Comparison of ENCODE assay signal across 6 cellular contexts in the genomic region with DNA sequence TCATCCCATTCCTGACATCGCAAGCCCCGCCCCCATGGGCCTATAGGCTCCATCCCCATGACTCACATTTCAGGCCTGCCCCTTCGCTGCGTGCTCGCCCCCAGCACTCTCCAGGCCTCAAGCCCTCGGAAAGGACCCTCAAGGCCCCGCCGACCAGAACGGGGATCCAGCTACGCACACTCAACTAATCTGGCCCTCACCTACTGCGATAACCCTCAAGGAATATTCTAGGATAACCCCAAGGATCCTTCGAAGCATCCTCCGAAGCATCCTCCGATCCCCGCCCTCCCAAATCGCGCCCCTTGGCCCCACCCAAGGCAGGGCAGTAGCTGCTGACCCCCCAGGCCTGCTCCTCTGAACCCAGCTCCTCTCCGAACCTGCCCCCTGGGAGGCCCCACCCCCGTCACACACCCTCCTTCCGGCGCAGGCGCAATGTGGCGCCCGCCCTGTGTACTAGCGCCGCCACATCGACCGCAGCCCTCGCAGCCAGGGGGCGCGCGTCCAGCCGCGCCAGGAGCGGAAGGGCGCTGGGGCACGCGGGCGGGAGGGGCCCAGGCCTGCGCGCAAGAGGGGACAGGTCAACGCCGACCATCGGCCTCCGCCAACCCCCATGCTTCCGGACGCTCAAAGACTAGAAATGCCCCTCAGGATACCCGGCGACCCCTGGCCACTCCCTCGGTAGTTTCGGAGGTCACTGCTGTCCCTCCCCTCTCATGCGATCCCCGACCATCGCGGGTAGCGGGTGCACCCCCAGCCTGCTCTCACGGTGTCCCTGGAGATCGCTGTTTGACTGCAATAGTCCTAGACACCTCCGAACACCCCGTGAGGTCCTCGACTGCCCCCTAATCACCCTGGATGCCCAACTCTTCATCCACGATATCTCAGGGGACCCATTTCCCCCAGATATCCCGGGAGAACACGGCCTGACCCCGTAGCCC. TPM values are rescaled to one million over a fixed set of nuclear protein-coding genes. Genes with fewer than 3 reads are reported as not detected.
DNase-seq lines count a peak whose midpoint lies in the region; ATAC-seq and TF ChIP-seq lines count a peak whose summit lies in the region.

No MANE protein-coding gene starts in this region.

- H3K9ac ChIP-seq in SK-N-SH: peak overlapping the region; percentile 83

- H3K27ac ChIP-seq in SK-N-SH (ENCODE audit: low read depth in 2 of 2, low read length in 1 of 2) (peak overlapping the region; percentile 85 to 90), breast epithelium (peak overlapping the region; percentile 97 to 99), thyroid gland (peak overlapping the region; percentile 69 to 94 (median 90))

- TF ChIP-seq RAD21 in SK-N-SH (IDR thresholded peaks at IDR 0.05; ENCODE audit: low read length): peak; percentile 25; the same call in 1 of the 2 replicates

- no peak for TF ChIP-seq EP300 in SK-N-SH (IDR thresholded peaks at IDR 0.05; ENCODE audit: borderline replicate concordance in 1 of 2, low read depth in 1 of 2, low read length in 1 of 2)

- ATAC-seq in GM18868 (IDR thresholded peaks at IDR 0.05; ENCODE audit: unreplicated experiment): peak; percentile 83

- no peaks in the 10 kb centered on the region for H3K9me2 ChIP-seq in SK-N-SH

- peaks cover 8% of the 10 kb centered on the region; the same call in 1 of the 2 replicates for H3K27me3 ChIP-seq in SK-N-SH (ENCODE audit: insufficient read depth)
- H3K27me3 ChIP-seq in breast epithelium: peaks cover 0 to 20% of the 10 kb centered on the region in 2 donors
- no peaks in the 10 kb centered on the region for H3K27me3 ChIP-seq in thyroid gland

- peak overlapping the region; percentile 46 to 54 for H3K4me3 ChIP-seq in SK-N-SH (ENCODE audit: low read depth in 2 of 2, low read length in 1 of 2)
- H3K4me3 ChIP-seq in breast epithelium: peak overlapping the region; percentile 44 to 78 (median 57)
- peak overlapping the region in 1 of 3 donors; percentile 36 for H3K4me3 ChIP-seq in thyroid gland (replicated peaks in 1 of 3)

- TF ChIP-seq POLR2A in breast epithelium (IDR thresholded peaks at IDR 0.05) (no peak), thyroid gland (IDR thresholded peaks at IDR 0.05) (peak in 1 of 2 donors; percentile 73)

- CTCF ChIA-PET in SK-N-SH (lab: Yijun Ruan, JAX): interaction anchor here (0.6 to 0.9 kb wide), 10 partner anchors 9 to 54 kb away, joined by 3 to 6 read pairs (median 4); no protein-coding TSS in a partner anchor

- H3F3A ChIP-seq in SK-N-SH (replicated peaks; ENCODE audit: insufficient read depth): peaks cover 3% of the 10 kb centered on the region

- no peaks in the 10 kb centered on the region for H4K20me1 ChIP-seq in SK-N-SH (ENCODE audit: insufficient read depth)

- H3K4me2 ChIP-seq in SK-N-SH: peak overlapping the region; percentile 78

- H3K36me3 ChIP-seq in SK-N-SH (replicated peaks in 1 of 2; ENCODE audit: control insufficient read depth in 1 of 2, insufficient read depth in 2 of 2, low read length in 1 of 2) (no peaks in the 10 kb centered on the region), breast epithelium (no peaks in the 10 kb centered on the region), thyroid gland (no peaks in the 10 kb centered on the region)

- 0 out of 2 replicates have a peak overlapping the region, but pooled peaks have one; percentile 74 for H2AFZ ChIP-seq in SK-N-SH (ENCODE audit: low read depth)

- no peaks in the 10 kb centered on the region for H3K79me2 ChIP-seq in SK-N-SH (ENCODE audit: insufficient read depth)

- 19% methylated on average over 27 of the region's 65 CpGs for WGBS in SK-N-SH (ENCODE audit: low lambda C conversion rate)
- WGBS in thyroid gland, 2 donors: 4% methylated on average over 9 to 10 of the region's 65 CpGs

- TF ChIP-seq CTCF in SK-N-SH (IDR thresholded peaks at IDR 0.05) (peak; percentile 57), breast epithelium (IDR thresholded peaks at IDR 0.05) (peak; percentile 8 to 66 (median 42)), thyroid gland (IDR thresholded peaks at IDR 0.05) (peak; percentile 24 to 82 (median 56))

- POLR2A ChIA-PET in SK-N-SH (lab: Yijun Ruan, JAX): interaction anchor here (0.5 kb wide), 1 partner anchor 50 kb away, joined by 3 read pairs; no protein-coding TSS in a partner anchor

- DNase-seq in HT1080 (ENCODE audit: low read depth) (peak; percentile 86), SK-N-SH (peak; percentile 91), breast epithelium (ENCODE audit: low spot score in 2 of 2) (peak; percentile 85 to 86), middle frontal gyrus (ENCODE audit: extremely low spot score, low spot score) (peak; percentile 75), thyroid gland (peak; percentile 88)

- H3K4me1 ChIP-seq in SK-N-SH (ENCODE audit: control insufficient read depth in 1 of 2, insufficient read depth in 2 of 2, low read depth in 1 of 2, low read length in 1 of 2) (no peaks in the 10 kb centered on the region; a peak in 1 of 4 replicates), breast epithelium (no peaks in the 10 kb centered on the region), thyroid gland (no peaks in the 10 kb centered on the region)

- no peaks in the 10 kb centered on the region for H3K9me3 ChIP-seq in SK-N-SH
- no peaks in the 10 kb centered on the region for H3K9me3 ChIP-seq in breast epithelium
- no peaks in the 10 kb centered on the region for H3K9me3 ChIP-seq in thyroid gland

- intact Hi-C loops in breast epithelium (cut with DNase I; ENCODE audit: low total_unique reads) (no loop called here), thyroid gland (cut with DNase I) (no loop called here)

TF ChIP-seq in SK-N-SH, 30 proteins besides CTCF, POLR2A, EP300 and RAD21:
- peak; percentile 20; the same call in 1 of the 2 replicates for TF ChIP-seq TAF1 (IDR thresholded peaks at IDR 0.05; ENCODE audit: borderline replicate concordance, low read depth, low read length)
- TF ChIP-seq, protein P1, sequence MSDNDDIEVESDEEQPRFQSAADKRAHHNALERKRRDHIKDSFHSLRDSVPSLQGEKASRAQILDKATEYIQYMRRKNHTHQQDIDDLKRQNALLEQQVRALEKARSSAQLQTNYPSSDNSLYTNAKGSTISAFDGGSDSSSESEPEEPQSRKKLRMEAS (IDR thresholded peaks at IDR 0.05; ENCODE audit: low read depth): peak; percentile 67; the same call in 1 of the 2 replicates
- TF ChIP-seq NRF1 (IDR thresholded peaks at IDR 0.05; ENCODE audit: low read depth, low read length): peak; percentile 74
- peak; percentile 51 for TF ChIP-seq POLR2AphosphoS5 (IDR thresholded peaks at IDR 0.05; ENCODE audit: low read depth, low read length)
- no peak for TF ChIP-seq CHD2 (IDR thresholded peaks at IDR 0.05; ENCODE audit: low read length, partially characterized antibody)

RNA-seq across cellular contexts. Expression of a gene that starts 6.4 kb away (rescaled TPM):
- 0.13 TPM in 1 of 2 replicates, not detected in the other for total RNA-seq in HT1080 (2014; rRNA removed; shearing (Covaris generic))
- polyA plus RNA-seq in HT1080 (2015; cell fraction: cytosol; rRNA removed): 0.02 TPM in 1 of 2 replicates, not detected in the other
- polyA plus RNA-seq in HT1080 (2015; cell fraction: nucleus; rRNA removed): not detected in 2 replicates
- 0.78 and 1.1 TPM in 2 replicates for polyA plus RNA-seq in SK-N-SH (2012; rRNA removed)
- 0.32 and 0.62 TPM in 2 replicates for polyA plus RNA-seq in SK-N-SH (2012; cell fraction: cytosol; rRNA removed)
- 2.6 and 3.1 TPM in 2 replicates for polyA plus RNA-seq in SK-N-SH (2012; cell fraction: nucleus; rRNA removed)
- total RNA-seq in breast epithelium (10 to 100 TPM in 1 of 3 donors, 1 to 10 TPM in 2; 1.3 to 12.4 (median 4.9) TPM), thyroid gland (10 to 100 TPM; 16.5 to 40.9 (median 27.5) TPM)

RNA-seq across cellular contexts. Expression of a gene that starts 15.5 kb away (rescaled TPM):
- 126 and 199 TPM in 2 replicates for total RNA-seq in HT1080 (2014; rRNA removed; shearing (Covaris generic))
- polyA plus RNA-seq in HT1080 (2015; cell fraction: cytosol; rRNA removed): 159 and 183 TPM in 2 replicates
- 50.7 and 61.2 TPM in 2 replicates for polyA plus RNA-seq in HT1080 (2015; cell fraction: nucleus; rRNA removed)
- 95.7 and 146 TPM in 2 replicates for polyA plus RNA-seq in SK-N-SH (2012; rRNA removed)
- polyA plus RNA-seq in SK-N-SH (2012; cell fraction: cytosol; rRNA removed): 115 and 135 TPM in 2 replicates
- 31.3 and 37.4 TPM in 2 replicates for polyA plus RNA-seq in SK-N-SH (2012; cell fraction: nucleus; rRNA removed)
- total RNA-seq in breast epithelium: 10 to 100 TPM; 23.4 to 27.9 (median 27.8) TPM
- 10 to 100 TPM in 3 of 4 donors, 1 to 10 TPM in 1; 6.2 to 25.7 (median 14.6) TPM for total RNA-seq in thyroid gland

RNA-seq across cellular contexts. Expression of a gene that starts 30.0 kb away (rescaled TPM):
- 4.3 and 5.6 TPM in 2 replicates for total RNA-seq in HT1080 (2014; rRNA removed; shearing (Covaris generic))
- polyA plus RNA-seq in HT1080 (2015; cell fraction: cytosol; rRNA removed): 8.2 and 9.1 TPM in 2 replicates
- polyA plus RNA-seq in HT1080 (2015; cell fraction: nucleus; rRNA removed): 14.3 and 15.3 TPM in 2 replicates
- 0.07 TPM in 1 of 2 replicates, not detected in the other for polyA plus RNA-seq in SK-N-SH (2012; rRNA removed)
- polyA plus RNA-seq in SK-N-SH (2012; cell fraction: cytosol; rRNA removed): not detected in 2 replicates
- polyA plus RNA-seq in SK-N-SH (2012; cell fraction: nucleus; rRNA removed): 0.05 TPM in 1 of 2 replicates, not detected in the other
- 10 to 100 TPM; 13.3 to 14.4 (median 14.0) TPM for total RNA-seq in breast epithelium
- 10 to 100 TPM in 1 of 4 donors, 1 to 10 TPM in 3; 8.1 to 22.4 (median 9.6) TPM for total RNA-seq in thyroid gland

RNA-seq across cellular contexts. Expression of a gene that starts 32.6 kb away (rescaled TPM):
- 27.6 and 30.2 TPM in 2 replicates for total RNA-seq in HT1080 (2014; rRNA removed; shearing (Covaris generic))
- polyA plus RNA-seq in HT1080 (2015; cell fraction: cytosol; rRNA removed): 23.5 and 23.6 TPM in 2 replicates
- 30.7 and 31.7 TPM in 2 replicates for polyA plus RNA-seq in HT1080 (2015; cell fraction: nucleus; rRNA removed)
- 33.6 and 36.7 TPM in 2 replicates for polyA plus RNA-seq in SK-N-SH (2012; rRNA removed)
- polyA plus RNA-seq in SK-N-SH (2012; cell fraction: cytosol; rRNA removed): 24.3 and 30.6 TPM in 2 replicates
- polyA plus RNA-seq in SK-N-SH (2012; cell fraction: nucleus; rRNA removed): 23.9 and 24.3 TPM in 2 replicates
- total RNA-seq in breast epithelium (10 to 100 TPM; 21.1 to 28.8 (median 27.8) TPM), thyroid gland (10 to 100 TPM; 24.3 to 32.5 (median 28.0) TPM)

RNA-seq across cellular contexts. Expression of a gene that starts 43.8 kb away (rescaled TPM):
- 0.23 and 0.70 TPM in 2 replicates for total RNA-seq in HT1080 (2014; rRNA removed; shearing (Covaris generic))
- 0.23 and 0.26 TPM in 2 replicates for polyA plus RNA-seq in HT1080 (2015; cell fraction: cytosol; rRNA removed)
- 0.13 and 0.71 TPM in 2 replicates for polyA plus RNA-seq in HT1080 (2015; cell fraction: nucleus; rRNA removed)
- polyA plus RNA-seq in SK-N-SH (2012; rRNA removed): 0.76 and 0.93 TPM in 2 replicates
- 0.90 and 1.6 TPM in 2 replicates for polyA plus RNA-seq in SK-N-SH (2012; cell fraction: cytosol; rRNA removed)
- 1.3 and 1.5 TPM in 2 replicates for polyA plus RNA-seq in SK-N-SH (2012; cell fraction: nucleus; rRNA removed)
- total RNA-seq in breast epithelium (1 to 10 TPM; 1.0 to 2.7 (median 1.3) TPM), thyroid gland (1 to 10 TPM; 1.9 to 4.8 (median 2.7) TPM)
